Comparison of ENCODE assay signal across 29 cellular contexts in the genomic region with DNA sequence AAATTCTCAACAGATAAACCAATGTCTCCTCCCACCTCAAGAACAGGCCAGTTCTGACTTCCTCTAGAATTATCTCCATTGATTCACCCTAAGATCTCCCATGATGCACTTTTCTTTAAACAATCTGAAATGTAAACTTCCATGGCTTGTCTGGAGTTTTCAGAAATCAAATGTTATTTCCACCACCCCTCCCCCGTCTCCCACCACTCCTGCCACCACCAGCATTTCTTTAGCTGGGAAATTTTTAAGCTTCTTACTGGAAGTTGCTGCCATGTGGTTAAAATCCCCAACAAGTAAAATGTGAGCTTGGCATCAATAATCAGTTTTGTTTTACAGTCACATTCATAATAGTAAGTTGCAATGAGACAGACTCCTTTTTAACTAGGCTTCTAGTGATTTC. TPM values are rescaled to one million over a fixed set of nuclear protein-coding genes. Genes with fewer than 3 reads are reported as not detected.
DNase-seq lines count a peak whose midpoint lies in the region; ATAC-seq and TF ChIP-seq lines count a peak whose summit lies in the region.
"Had no signal": no experiment of that assay in that cellular context is flagged by ENCODE, and none has a peak within 500 bp of the region (broad histone marks: within the 10 kb centered on the region; RNA-seq: fewer than 3 reads in every experiment).

No MANE protein-coding gene starts in this region.

- no peaks in the 10 kb centered on the region for H3K27me3 ChIP-seq in osteoblast (ENCODE audit: insufficient read depth, low read length)
- H3K27me3 ChIP-seq: heart left ventricle, upper lobe of left lung had no signal

- peak overlapping the region; percentile 98 for H3K27ac ChIP-seq in SK-N-MC
- peak overlapping the region; percentile 98 for H3K27ac ChIP-seq in osteoblast (ENCODE audit: low read depth, low read length)
- H3K27ac ChIP-seq in substantia nigra (ENCODE audit: low read depth, low read length, poor library complexity, severe bottlenecking) = no peak overlapping the region
- H3K27ac ChIP-seq: 22Rv1, esophagus muscularis mucosa had no signal

- no peak overlapping the region for H2AFZ ChIP-seq in osteoblast (ENCODE audit: low read length)

- H3K4me2 ChIP-seq in osteoblast (ENCODE audit: insufficient read depth, low read length) = no peak overlapping the region

- no peak for ATAC-seq in Right ventricle myocardium inferior
- ATAC-seq: activated CD4-positive, alpha-beta T cell treated with anti-CD3 and anti-CD28 coated beads for 36 hours; activated T-cell treated with anti-CD3 and anti-CD28 coated beads, Interleukin-2, amount 50 U/mL, for 4 hours; heart left ventricle; left colon; natural killer cell treated with Interleukin-12 subunit alpha and Interleukin-12 subunit beta and Interleukin-15 and Interleukin-18, amount 100 ng/mL, for 72 hours had no signal

- no peaks in the 10 kb centered on the region for H3K79me2 ChIP-seq in osteoblast (ENCODE audit: insufficient read depth, low read length)

- H3K9me3 ChIP-seq in SK-N-MC (ENCODE audit: low read depth, low read length) = no peaks in the 10 kb centered on the region
- no peaks in the 10 kb centered on the region for H3K9me3 ChIP-seq in osteoblast (ENCODE audit: low read depth, low read length)
- H3K9me3 ChIP-seq: esophagus muscularis mucosa, heart left ventricle, upper lobe of left lung had no signal

- H3K36me3 ChIP-seq in SK-N-MC (ENCODE audit: insufficient read depth, low read length) (peaks cover 4% of the 10 kb centered on the region; the same call in 1 of the 2 replicates), osteoblast (ENCODE audit: insufficient read depth, low read length) (no peaks in the 10 kb centered on the region)
- H3K36me3 ChIP-seq: esophagus muscularis mucosa, heart left ventricle, upper lobe of left lung had no signal

- intact Hi-C loops in Right ventricle myocardium inferior (cut with DNase I) = no loop called here

- H3K4me3 ChIP-seq in SK-N-MC = no peak overlapping the region
- H3K4me3 ChIP-seq in osteoblast (ENCODE audit: insufficient read depth, low read length) = no peak overlapping the region
- no peak overlapping the region for H3K4me3 ChIP-seq in foreskin fibroblast (ENCODE audit: low read depth in 1 of 2, low read length in 2 of 2)
- H3K4me3 ChIP-seq: esophagus muscularis mucosa, heart left ventricle, upper lobe of left lung had no signal

- H3K9ac ChIP-seq in SK-N-MC (ENCODE audit: insufficient read length) = no peak overlapping the region

- H4K20me1 ChIP-seq in osteoblast (ENCODE audit: insufficient read depth, low read length) = no peaks in the 10 kb centered on the region

- peak; percentile 16 for DNase-seq in NCI-H82 (lab: John Stamatoyannopoulos, UW)
- no peak for DNase-seq in NCI-H82 treated with DMSO at 0.1 percent for 48 hours (lab: John Stamatoyannopoulos, UW; ENCODE audit: unreplicated experiment)
- DNase-seq in SK-N-MC (ENCODE audit: low read depth, low spot score) = no peak
- peak; percentile 41 for DNase-seq in fibroblast of gingiva (ENCODE audit: low read depth)
- no peak for DNase-seq in osteoblast (ENCODE audit: insufficient read length, low spot score, missing footprints)
- no peak for DNase-seq in substantia nigra (lab: John Stamatoyannopoulos, UW)
- no peak for DNase-seq in Right ventricle myocardium inferior (ENCODE audit: missing footprints)
- no peak for DNase-seq in foreskin fibroblast
- DNase-seq: activated CD4-positive, alpha-beta T cell treated with anti-CD3 and anti-CD28 coated beads for 36 hours; activated naive CD4-positive, alpha-beta T cell; activated T-cell treated with anti-CD3 and anti-CD28 coated beads, Interleukin-2, amount 50 U/mL, for 4 hours; amniotic stem cell; CD8-positive, alpha-beta memory T cell; cortex of kidney; DMS153; GDM1; GOT3; heart left ventricle; KG1; left colon; midbrain; NCI-H187; NCI-H526; small intestine; stimulated activated CD4-positive, alpha-beta T cell treated with anti-CD3 and anti-CD28 coated beads, Interleukin-2, amount 100 ng/mL, for 24 hours; upper lobe of left lung had no signal

- TF ChIP-seq CTCF in osteoblast (IDR thresholded peaks at IDR 0.05; ENCODE audit: extremely low read depth, low read depth, low read length) (no peak), foreskin fibroblast (IDR thresholded peaks at IDR 0.05; ENCODE audit: low read depth, low read length) (no peak)

- peaks cover 58% of the 10 kb centered on the region for H3K4me1 ChIP-seq in osteoblast (ENCODE audit: insufficient read depth, low read length)

RNA-seq across cellular contexts. Expression of gene BASP1, which starts 32.8 kb away (rescaled TPM):
- total RNA-seq in osteoblast = 242 and 272 TPM in 2 replicates
- 3.2 TPM for total RNA-seq in Right ventricle myocardium inferior

Comparison
In these comparisons a context has a peak if more than half of its experiments do, and no peak if none do; other contexts are left out.
1. DNase-seq: peak in NCI-H82 (single experiment) and fibroblast of gingiva (single experiment); none in NCI-H82 treated with DMSO at 0.1 percent for 48 hours (single experiment), SK-N-MC (single experiment), osteoblast (single experiment), substantia nigra (0 of 49), Right ventricle myocardium inferior (single experiment) and foreskin fibroblast (0 of 2).
2. RNA of gene BASP1, which starts 32.8 kb away (total RNA-seq): 242 to 272 TPM in osteoblast; 3.2 TPM in Right ventricle myocardium inferior (single experiment); every median in the first group is over 10 times any median in the second.